In genomic region chr16:35795361-35796029, GRCh38 we compare ENCODE assay signal across 20 cellular contexts.
DNase-seq lines count a peak whose midpoint lies in the region; ATAC-seq, FAIRE-seq and TF ChIP-seq lines count a peak whose summit lies in the region.
"Had no signal": no experiment of that assay in that cellular context is flagged by ENCODE, and none has a peak within 500 bp of the region (broad histone marks: within the 10 kb centered on the region; RNA-seq: fewer than 3 reads in every experiment).

No MANE protein-coding gene starts in this region.

- TF ChIP-seq CTCF in kidney (IDR thresholded peaks at IDR 0.05; ENCODE audit: borderline replicate concordance, extremely low read depth, insufficient read depth): no peak

- no peak overlapping the region for H3K4me3 ChIP-seq in kidney (ENCODE audit: low read length in 2 of 2)
- H3K4me3 ChIP-seq: GM23248, stomach, upper lobe of left lung had no signal

- no peak for ATAC-seq in HG03565 (IDR thresholded peaks at IDR 0.05; ENCODE audit: unreplicated experiment)
- ATAC-seq: natural killer cell treated with Interleukin-12 subunit alpha and Interleukin-12 subunit beta and Interleukin-15 and Interleukin-18, amount 100 ng/mL, for 72 hours; WTC11 had no signal

- FAIRE-seq in kidney (lab: Jason Lieb, UNC): no peak

- H3K4me1 ChIP-seq in kidney (ENCODE audit: control insufficient read depth in 1 of 2, insufficient read depth in 1 of 2, low read depth in 1 of 2, low read length in 2 of 2): no peaks in the 10 kb centered on the region
- H3K4me1 ChIP-seq: Caco-2, stomach, upper lobe of left lung had no signal

- intact Hi-C loops in kidney (cut with DNase I) (no loop called here), head of caudate nucleus (cut with DNase I) (no loop called here)

- H3K9me3 ChIP-seq in kidney (ENCODE audit: control insufficient read depth in 1 of 2, low read length in 2 of 2): peaks cover 5 to 23% of the 10 kb centered on the region in 2 donors
- H3K9me3 ChIP-seq: Caco-2 had no signal

- no peak overlapping the region for H3K9ac ChIP-seq in kidney (ENCODE audit: low read length in 2 of 2)
- H3K9ac ChIP-seq: GM23248 had no signal

- peak; percentile 58 for DNase-seq in NCI-H2029 (lab: John Stamatoyannopoulos, UW)
- no peak for DNase-seq in NCI-H2029 treated with DMSO at 0.1 percent for 48 hours (lab: John Stamatoyannopoulos, UW)
- peak; percentile 15 for DNase-seq in NCI-H1092 treated with DMSO at 0.1 percent for 48 hours (lab: John Stamatoyannopoulos, UW)
- peak; percentile 40 for DNase-seq in NCI-H526 treated with DMSO at 0.1 percent for 48 hours (lab: John Stamatoyannopoulos, UW)
- peak; percentile 41 for DNase-seq in kidney
- DNase-seq in putamen (ENCODE audit: low spot score): no peak
- DNase-seq in head of caudate nucleus: no peak
- DNase-seq: activated CD4-positive, alpha-beta T cell treated with anti-CD3 and anti-CD28 coated beads, Interleukin-2, amount 50 U/mL, for 48 hours; Caco-2; central memory CD4-positive, alpha-beta T cell; erythroblast; GM23248; Kasumi-1; NCI-H187 treated with DMSO at 0.1 percent for 48 hours; stimulated activated CD4-positive, alpha-beta T cell treated with anti-CD3 and anti-CD28 coated beads, Interleukin-4, amount 100 ng/mL, for 1 hour; stomach had no signal

- no peaks in the 10 kb centered on the region for H3K36me3 ChIP-seq in kidney (ENCODE audit: control insufficient read depth in 1 of 2, insufficient read depth in 2 of 2, low read length in 2 of 2)
- H3K36me3 ChIP-seq: stomach, upper lobe of left lung had no signal

- no peak overlapping the region for H3K27ac ChIP-seq in kidney (ENCODE audit: low read depth in 2 of 2, low read length in 2 of 2)
- H3K27ac ChIP-seq: GM23248, stomach, upper lobe of left lung had no signal

Comparison
In these comparisons a context has a peak if more than half of its experiments do, and no peak if none do; other contexts are left out.
1. DNase-seq: peak in NCI-H2029 (single experiment), NCI-H1092 treated with DMSO at 0.1 percent for 48 hours (single experiment), NCI-H526 treated with DMSO at 0.1 percent for 48 hours (single experiment) and kidney (single experiment); none in NCI-H2029 treated with DMSO at 0.1 percent for 48 hours (single experiment), putamen (single experiment) and head of caudate nucleus (0 of 42).